In the genomic region with DNA sequence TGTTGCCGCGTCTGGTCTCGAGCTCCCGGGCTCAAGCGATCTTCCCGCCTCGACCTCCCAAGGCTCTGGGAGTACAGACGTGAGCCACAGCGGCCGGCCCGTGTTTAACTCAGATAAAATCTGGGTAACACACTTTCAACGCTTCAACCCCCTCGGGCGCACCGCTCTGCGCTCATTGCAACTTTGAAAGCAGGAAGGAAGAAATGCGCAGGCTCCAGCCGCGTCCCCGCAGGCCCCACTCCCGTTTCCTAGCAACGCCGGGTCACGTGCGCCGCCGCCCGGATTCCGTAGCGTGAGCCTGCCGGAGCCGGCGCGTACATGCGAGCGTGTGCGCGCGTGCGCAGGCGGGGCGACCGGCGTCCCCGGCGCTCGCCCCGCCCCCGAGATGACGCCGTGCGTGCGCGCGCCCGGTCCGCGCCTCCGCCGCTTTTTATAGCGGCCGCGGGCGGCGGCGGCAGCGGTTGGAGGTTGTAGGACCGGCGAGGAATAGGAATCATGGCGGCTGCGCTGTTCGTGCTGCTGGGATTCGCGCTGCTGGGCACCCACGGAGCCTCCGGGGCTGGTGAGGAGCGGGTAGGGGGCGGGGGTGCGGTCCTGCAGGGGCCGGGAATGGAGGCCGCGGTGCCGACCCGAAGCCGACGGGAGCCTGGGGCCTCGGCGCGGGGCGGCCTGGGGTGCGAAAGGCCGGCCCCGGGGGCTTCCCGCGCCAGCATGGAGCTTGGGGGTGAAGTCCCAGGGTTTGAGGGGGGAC, we compare ENCODE assay signal across 8 cellular contexts. TPM values are rescaled to one million over a fixed set of nuclear protein-coding genes. Genes with fewer than 3 reads are reported as not detected.
A peak's percentile ranks its signal among the peaks of the same experiment; 100 is the strongest.
DNase-seq lines count a peak whose midpoint lies in the region; ATAC-seq, FAIRE-seq and TF ChIP-seq lines count a peak whose summit lies in the region.

A gene (plus strand): TSS at position 457 of the 751 bp plus-strand sequence. CDS start 39 bp downstream, at position 496.

- TF ChIP-seq POLR2A in GM15510 (IDR thresholded peaks at IDR 0.05; ENCODE audit: borderline replicate concordance, extremely low read depth, insufficient read length): peak; percentile 99

- DNase-seq in NCI-H187 (lab: John Stamatoyannopoulos, UW): peak; percentile 92 to 98
- peak; percentile 96 to 99 (median 98) for DNase-seq in T-helper 2 cell
- DNase-seq in left ventricle myocardium superior: peak; percentile 99
- DNase-seq in psoas muscle: peak; percentile 98 to 99
- DNase-seq in urothelium cell line (ENCODE audit: low spot score): peak; percentile 98

- peak; percentile 64 for ATAC-seq in HG02938 (IDR thresholded peaks at IDR 0.05; ENCODE audit: unreplicated experiment)
- ATAC-seq in left ventricle myocardium superior: peak; percentile 69
- peak; percentile 76 to 84 (median 82) for ATAC-seq in psoas muscle

- no peaks in the 10 kb centered on the region for H3K36me3 ChIP-seq in psoas muscle (ENCODE audit: insufficient read depth in 1 of 2, low read depth in 1 of 2)

- no peaks in the 10 kb centered on the region for H3K9me3 ChIP-seq in psoas muscle

- no peaks in the 10 kb centered on the region for H3K27me3 ChIP-seq in psoas muscle (ENCODE audit: insufficient read depth in 3 of 3, low read length in 2 of 3)

- peak within 1 kb of the TSS; percentile 97 for H3K4me3 ChIP-seq in psoas muscle

- H3K27ac ChIP-seq in angular gyrus (ENCODE audit: low read depth, low read length): peak within 1 kb of the TSS; percentile 90
- peak within 1 kb of the TSS; percentile 94 for H3K27ac ChIP-seq in psoas muscle

- no peak for FAIRE-seq in urothelium cell line (lab: Jason Lieb, UNC)

- WGBS in psoas muscle, 3 donors: 0% methylated on average over 48 to 95 of the region's 95 CpGs

- TF ChIP-seq CTCF in psoas muscle (IDR thresholded peaks at IDR 0.05): no peak

- peaks cover 42% of the 10 kb centered on the region for H3K4me1 ChIP-seq in psoas muscle

- intact Hi-C loops in left ventricle myocardium superior (cut with micrococcal nuclease) (no loop called here), psoas muscle (cut with DNase I) (loop anchor here (1.0 to 10.0 kb wide), 4 partner anchors 40 to 832 kb away; a partner anchor contains a TSS)

RNA-seq across cellular contexts. Expression of the gene that starts here (rescaled TPM):
- total RNA-seq in left ventricle myocardium superior: 1,923 TPM
- total RNA-seq in psoas muscle: 100 to 1,000 TPM; 172 to 381 (median 300) TPM
- polyA plus RNA-seq in psoas muscle: 100 to 1,000 TPM; 202 to 308 (median 299) TPM

Comparison
In these comparisons a context has a peak if more than half of its experiments do, and no peak if none do; other contexts are left out.
1. Peak in every context shown above with its lines: DNase-seq, ATAC-seq, H3K4me3 ChIP-seq and H3K27ac ChIP-seq.